Comparison of ENCODE assay signal across 19 cellular contexts in genomic region chr3:21477896-21478295, GRCh38.
A peak's percentile ranks its signal among the peaks of the same experiment; 100 is the strongest.
DNase-seq lines count a peak whose midpoint lies in the region; ATAC-seq, FAIRE-seq and TF ChIP-seq lines count a peak whose summit lies in the region.
"Had no signal": no experiment of that assay in that cellular context is flagged by ENCODE, and none has a peak within 500 bp of the region (broad histone marks: within the 10 kb centered on the region; RNA-seq: fewer than 3 reads in every experiment).

No MANE protein-coding gene starts in this region.

- H3K27me3 Mint-ChIP-seq in astrocyte (ENCODE audit: low read depth, unreplicated experiment), result no peaks in the 10 kb centered on the region

- H3K27me3 ChIP-seq in GM23248 (replicated peaks; ENCODE audit: insufficient read depth) (no peaks in the 10 kb centered on the region), astrocyte (ENCODE audit: insufficient read depth, low read length) (no peaks in the 10 kb centered on the region), lower lobe of right lung (ENCODE audit: low read depth) (no peaks in the 10 kb centered on the region), heart left ventricle (no peaks in the 10 kb centered on the region)

- no peak overlapping the region for H3K4me3 Mint-ChIP-seq in astrocyte (ENCODE audit: unreplicated experiment)
- H3K4me3 Mint-ChIP-seq: CD14-positive monocyte, GM23338 had no signal

- no peak for TF ChIP-seq POLR2A in heart left ventricle (IDR thresholded peaks at IDR 0.05)

- no peaks in the 10 kb centered on the region for H3K36me3 Mint-ChIP-seq in astrocyte (ENCODE audit: low read depth, unreplicated experiment)
- H3K36me3 Mint-ChIP-seq: CD14-positive monocyte had no signal

- no peaks in the 10 kb centered on the region; the same call in 1 of the 2 replicates for H3K9me2 ChIP-seq in GM23248 (ENCODE audit: insufficient read depth)

- no peak overlapping the region for H3K27ac Mint-ChIP-seq in astrocyte (ENCODE audit: unreplicated experiment)
- H3K27ac Mint-ChIP-seq: GM23338 had no signal

- H3K9ac ChIP-seq in GM23248, result no peak overlapping the region
- H3K9ac ChIP-seq in astrocyte (ENCODE audit: low read length), result no peak overlapping the region

- H3K4me2 ChIP-seq in GM23248 (ENCODE audit: unreplicated experiment) (no peak overlapping the region), astrocyte (ENCODE audit: low read length) (peak overlapping the region; percentile 14)
- H3K4me2 ChIP-seq: GM23338 had no signal

- peak overlapping the region; percentile 4; the same call in 1 of the 2 replicates for H3K27ac ChIP-seq in GM23248
- no peak overlapping the region for H3K27ac ChIP-seq in astrocyte (ENCODE audit: low read depth, low read length)
- no peak overlapping the region for H3K27ac ChIP-seq in lower lobe of right lung
- H3K27ac ChIP-seq in heart left ventricle, result no peak overlapping the region

- H3K4me1 Mint-ChIP-seq in astrocyte (ENCODE audit: low read depth, unreplicated experiment), result no peaks in the 10 kb centered on the region
- H3K4me1 Mint-ChIP-seq: CD14-positive monocyte, GM23338 had no signal

- intact Hi-C loops in lower lobe of right lung (cut with DNase I) (no loop called here), heart left ventricle (cut with DNase I) (loop anchor here in 1 of 10 donors (10.0 kb wide), 1 partner anchor 1143 kb away; no protein-coding TSS in a partner anchor)

- H3F3A ChIP-seq in GM23248 (ENCODE audit: insufficient read depth), result peaks cover 11% of the 10 kb centered on the region; the same call in 1 of the 2 replicates

- H3K79me2 ChIP-seq in GM23248 (ENCODE audit: insufficient read depth), result no peaks in the 10 kb centered on the region
- no peaks in the 10 kb centered on the region for H3K79me2 ChIP-seq in astrocyte (ENCODE audit: insufficient read depth, low read length)

- H4K20me1 ChIP-seq in GM23248 (ENCODE audit: insufficient read depth), result no peaks in the 10 kb centered on the region
- H4K20me1 ChIP-seq in astrocyte (ENCODE audit: insufficient read depth, low read length), result no peaks in the 10 kb centered on the region

- peaks cover 14% of the 10 kb centered on the region for H3K4me1 ChIP-seq in GM23248 (ENCODE audit: insufficient read depth)
- no peaks in the 10 kb centered on the region for H3K4me1 ChIP-seq in astrocyte (ENCODE audit: insufficient read depth, low read length)
- no peaks in the 10 kb centered on the region for H3K4me1 ChIP-seq in lower lobe of right lung
- peaks cover 0 to 20% (median 3%) of the 10 kb centered on the region in 12 donors for H3K4me1 ChIP-seq in heart left ventricle

- H3K4me3 ChIP-seq in GM23248 (no peak overlapping the region), astrocyte (ENCODE audit: insufficient read depth, low read depth, low read length) (no peak overlapping the region), lower lobe of right lung (no peak overlapping the region), heart left ventricle (no peak overlapping the region)
- H3K4me3 ChIP-seq: GM23338 had no signal

- FAIRE-seq in astrocyte (lab: Jason Lieb, UNC), result peak; percentile 73

- H3K36me3 ChIP-seq in GM23248 (ENCODE audit: low read depth), result no peaks in the 10 kb centered on the region
- H3K36me3 ChIP-seq in astrocyte (ENCODE audit: insufficient read depth, low read length), result no peaks in the 10 kb centered on the region
- H3K36me3 ChIP-seq in lower lobe of right lung, result no peaks in the 10 kb centered on the region
- no peaks in the 10 kb centered on the region for H3K36me3 ChIP-seq in heart left ventricle

- H2AFZ ChIP-seq in GM23248 (no peak overlapping the region), astrocyte (ENCODE audit: low read depth, low read length) (no peak overlapping the region)
- H2AFZ ChIP-seq: GM23338 had no signal

- DNase-seq in AG08395 (ENCODE audit: low spot score) (peak; percentile 38), GM23248 (peak; percentile 27), astrocyte (ENCODE audit: low read depth) (peak; percentile 67), fibroblast of peridontal ligament (ENCODE audit: extremely low read depth) (peak; percentile 35), lower lobe of right lung (no peak), NCI-H2196 (lab: John Stamatoyannopoulos, UW; ENCODE audit: unreplicated experiment) (no peak), heart left ventricle (no peak)
- DNase-seq: COR-L47; NCI-H1092; NCI-H146; NCI-H345; NCI-H69; NK-92 treated with Interleukin-12 subunit alpha and Interleukin-12 subunit beta, amount 100 ng/mL, for 24 hours; OCI-M1; SHP77 treated with DMSO at 0.1 percent for 48 hours had no signal

- ATAC-seq in lower lobe of right lung (no peak), HG03442 (IDR thresholded peaks at IDR 0.05; ENCODE audit: unreplicated experiment) (no peak), heart left ventricle (no peak)
- ATAC-seq: GM23338, SK-N-SH treated with all-trans-retinoic acid at 6 μM for 48 hours had no signal

- no peaks in the 10 kb centered on the region for H3K9me3 Mint-ChIP-seq in astrocyte (ENCODE audit: unreplicated experiment)
- H3K9me3 Mint-ChIP-seq: GM23338 had no signal

- in situ Hi-C loops in GM23248 (cut with MboI), result loop anchor here (25.0 kb wide), 1 partner anchor 1141 kb away; no protein-coding TSS in a partner anchor

- TF ChIP-seq CTCF in astrocyte (IDR thresholded peaks at IDR 0.05; ENCODE audit: insufficient read depth, low read depth, low read length) (no peak), lower lobe of right lung (IDR thresholded peaks at IDR 0.05) (no peak), heart left ventricle (IDR thresholded peaks at IDR 0.05) (no peak)

- H3K9me3 ChIP-seq in GM23248 (ENCODE audit: low read depth) (no peaks in the 10 kb centered on the region), astrocyte (ENCODE audit: insufficient read depth, low read depth, low read length) (no peaks in the 10 kb centered on the region), lower lobe of right lung (no peaks in the 10 kb centered on the region), heart left ventricle (no peaks in the 10 kb centered on the region)

Comparison
In these comparisons a context has a peak if more than half of its experiments do, and no peak if none do; other contexts are left out.
1. DNase-seq: peak in AG08395 (single experiment), GM23248 (single experiment), astrocyte (single experiment) and fibroblast of peridontal ligament (single experiment); none in lower lobe of right lung (single experiment), NCI-H2196 (single experiment) and heart left ventricle (0 of 5).